Comparison of ENCODE assay signal across 13 cellular contexts in genomic region chr1:213761845-213762407, GRCh38.
DNase-seq lines count a peak whose midpoint lies in the region; ATAC-seq and TF ChIP-seq lines count a peak whose summit lies in the region.
"Had no signal": no experiment of that assay in that cellular context is flagged by ENCODE, and none has a peak within 500 bp of the region (broad histone marks: within the 10 kb centered on the region; RNA-seq: fewer than 3 reads in every experiment).

No MANE protein-coding gene starts in this region.

- H4K20me1 ChIP-seq in PC-9 (ENCODE audit: insufficient read depth) (no peaks in the 10 kb centered on the region), neural progenitor cell (ENCODE audit: low read depth) (no peaks in the 10 kb centered on the region)

- H3K36me3 Mint-ChIP-seq in CD4-positive, CD25-positive, alpha-beta regulatory T cell = no peaks in the 10 kb centered on the region
- no peaks in the 10 kb centered on the region for H3K36me3 Mint-ChIP-seq in activated T-helper 17 cell treated with anti-CD3 and anti-CD28 coated beads, Interleukin-2, amount 50 U/mL, for 72 hours (ENCODE audit: low read depth)
- H3K36me3 Mint-ChIP-seq in neural progenitor cell = no peaks in the 10 kb centered on the region

- H3K79me2 ChIP-seq in PC-9 (ENCODE audit: low read depth) (no peaks in the 10 kb centered on the region), neural progenitor cell (ENCODE audit: low read depth) (no peaks in the 10 kb centered on the region)

- H3K4me3 Mint-ChIP-seq in CD4-positive, CD25-positive, alpha-beta regulatory T cell = no peak overlapping the region
- peak overlapping the region; percentile 36 for H3K4me3 Mint-ChIP-seq in activated T-helper 17 cell treated with anti-CD3 and anti-CD28 coated beads, Interleukin-2, amount 50 U/mL, for 72 hours
- no peak overlapping the region for H3K4me3 Mint-ChIP-seq in neural progenitor cell
- H3K4me3 Mint-ChIP-seq: B cell; central memory CD8-positive, alpha-beta T cell had no signal

- peaks cover 0 to 3% (median 1%) of the 10 kb centered on the region in 4 donors for H3K4me1 Mint-ChIP-seq in CD4-positive, CD25-positive, alpha-beta regulatory T cell
- no peaks in the 10 kb centered on the region for H3K4me1 Mint-ChIP-seq in activated T-helper 17 cell treated with anti-CD3 and anti-CD28 coated beads, Interleukin-2, amount 50 U/mL, for 72 hours
- no peaks in the 10 kb centered on the region for H3K4me1 Mint-ChIP-seq in neural progenitor cell
- H3K4me1 Mint-ChIP-seq: B cell; central memory CD8-positive, alpha-beta T cell had no signal

- H3K27me3 ChIP-seq in CD4-positive, CD25-positive, alpha-beta regulatory T cell (ENCODE audit: control insufficient read depth, insufficient read depth, low read length) = no peaks in the 10 kb centered on the region
- H3K27me3 ChIP-seq in PC-9 (ENCODE audit: insufficient read depth, low read depth) = no peaks in the 10 kb centered on the region
- no peaks in the 10 kb centered on the region for H3K27me3 ChIP-seq in neural progenitor cell
- H3K27me3 ChIP-seq: gastrocnemius medialis had no signal

- no peaks in the 10 kb centered on the region for H3K27me3 Mint-ChIP-seq in CD4-positive, CD25-positive, alpha-beta regulatory T cell
- peaks cover 4% of the 10 kb centered on the region for H3K27me3 Mint-ChIP-seq in activated T-helper 17 cell treated with anti-CD3 and anti-CD28 coated beads, Interleukin-2, amount 50 U/mL, for 72 hours
- H3K27me3 Mint-ChIP-seq in neural progenitor cell (ENCODE audit: insufficient read depth, low read depth) = no peaks in the 10 kb centered on the region
- H3K27me3 Mint-ChIP-seq: central memory CD8-positive, alpha-beta T cell had no signal

- peaks cover 0 to 7% (median 2%) of the 10 kb centered on the region in 7 donors for H3K9me3 Mint-ChIP-seq in CD4-positive, CD25-positive, alpha-beta regulatory T cell
- H3K9me3 Mint-ChIP-seq in activated T-helper 17 cell treated with anti-CD3 and anti-CD28 coated beads, Interleukin-2, amount 50 U/mL, for 72 hours = peaks cover 6% of the 10 kb centered on the region
- no peaks in the 10 kb centered on the region for H3K9me3 Mint-ChIP-seq in neural progenitor cell

- TF ChIP-seq CTCF in PC-9 (conservative IDR thresholded peaks at IDR 0.05) (no peak), neural progenitor cell (IDR thresholded peaks at IDR 0.05) (no peak)

- H2AFZ ChIP-seq in PC-9 (peak overlapping the region; percentile 77), neural progenitor cell (replicated peaks) (peak overlapping the region; percentile 52)

- H3K9me3 ChIP-seq in CD4-positive, CD25-positive, alpha-beta regulatory T cell (ENCODE audit: control insufficient read depth in 2 of 2, low read length in 2 of 2) = no peaks in the 10 kb centered on the region
- H3K9me3 ChIP-seq in PC-9 (ENCODE audit: insufficient read depth, low read depth) (no peaks in the 10 kb centered on the region; the same call in 1 of the 2 replicates), neural progenitor cell (ENCODE audit: low read depth) (no peaks in the 10 kb centered on the region)
- H3K9me3 ChIP-seq: gastrocnemius medialis had no signal

- peak; percentile 67 to 84 for ATAC-seq in CD4-positive, CD25-positive, alpha-beta regulatory T cell (ENCODE audit: low read depth in 2 of 2)
- peak; percentile 89 for ATAC-seq in activated T-helper 17 cell treated with anti-CD3 and anti-CD28 coated beads, Interleukin-2, amount 50 U/mL, for 72 hours (replicated peaks)
- ATAC-seq in HG03045 (IDR thresholded peaks at IDR 0.05; ENCODE audit: unreplicated experiment) (no peak), GM19455 (IDR thresholded peaks at IDR 0.05; ENCODE audit: unreplicated experiment) (no peak)
- ATAC-seq: gastrocnemius medialis had no signal

- H3K4me2 ChIP-seq in PC-9 (peak overlapping the region; percentile 56), neural progenitor cell (no peak overlapping the region)

- no peak overlapping the region for H3K27ac Mint-ChIP-seq in CD4-positive, CD25-positive, alpha-beta regulatory T cell
- H3K27ac Mint-ChIP-seq in activated T-helper 17 cell treated with anti-CD3 and anti-CD28 coated beads, Interleukin-2, amount 50 U/mL, for 72 hours = no peak overlapping the region
- H3K27ac Mint-ChIP-seq in neural progenitor cell = no peak overlapping the region
- H3K27ac Mint-ChIP-seq: B cell had no signal

- BruUV-seq in PC-9 (replicated peaks; lab: Mats Ljungman, UMichigan) = no TSS peak

- CTCF ChIA-PET in PC-9 (lab: Charles Lee) = no interaction called here

- H3K4me3 ChIP-seq in CD4-positive, CD25-positive, alpha-beta regulatory T cell (ENCODE audit: low read depth, low read length) = no peak overlapping the region
- H3K4me3 ChIP-seq in PC-9 = no peak overlapping the region
- no peak overlapping the region for H3K4me3 ChIP-seq in neural progenitor cell
- H3K4me3 ChIP-seq: gastrocnemius medialis had no signal

- H3K36me3 ChIP-seq in CD4-positive, CD25-positive, alpha-beta regulatory T cell (ENCODE audit: control insufficient read depth, insufficient read depth, low read length) = no peaks in the 10 kb centered on the region
- H3K36me3 ChIP-seq in PC-9 (ENCODE audit: low read depth) = no peaks in the 10 kb centered on the region
- no peaks in the 10 kb centered on the region for H3K36me3 ChIP-seq in neural progenitor cell
- H3K36me3 ChIP-seq: gastrocnemius medialis had no signal

- H3F3A ChIP-seq in PC-9 (ENCODE audit: insufficient read depth, low read depth) (no peaks in the 10 kb centered on the region), neural progenitor cell (ENCODE audit: low read depth) (no peaks in the 10 kb centered on the region)

- no peak overlapping the region for H3K27ac ChIP-seq in CD4-positive, CD25-positive, alpha-beta regulatory T cell (ENCODE audit: insufficient read depth, low read length, poor library complexity, severe bottlenecking)
- no peak overlapping the region for H3K27ac ChIP-seq in PC-9
- H3K27ac ChIP-seq in neural progenitor cell = no peak overlapping the region
- H3K27ac ChIP-seq: gastrocnemius medialis had no signal

- no peaks in the 10 kb centered on the region for H3K9me2 ChIP-seq in PC-9 (ENCODE audit: insufficient read depth)

- POLR2A ChIA-PET in PC-9 (lab: Charles Lee; ENCODE audit: unreplicated experiment) = no interaction called here

- H3K9ac ChIP-seq in neural progenitor cell = no peak overlapping the region

- intact Hi-C loops in PC-9 (cut with micrococcal nuclease; ENCODE audit: unreplicated experiment) = no loop called here

- peak in 2 of 3 donors; percentile 17 to 35 for DNase-seq in CD4-positive, CD25-positive, alpha-beta regulatory T cell
- DNase-seq in PC-9 = no peak
- DNase-seq in neural progenitor cell (ENCODE audit: low spot score) = no peak
- no peak for DNase-seq in HUDEP-2 (lab: John Stamatoyannopoulos, UW; ENCODE audit: unreplicated experiment in 76 of 76)
- no peak for DNase-seq in NCI-H2107 treated with DMSO at 0.1 percent for 48 hours (lab: John Stamatoyannopoulos, UW; ENCODE audit: unreplicated experiment)
- DNase-seq: gastrocnemius medialis, NCI-H748 treated with DMSO at 0.1 percent for 48 hours, small intestine had no signal

- H3K4me1 ChIP-seq in CD4-positive, CD25-positive, alpha-beta regulatory T cell (ENCODE audit: control insufficient read depth, insufficient read depth, low read length, poor library complexity, severe bottlenecking) = no peaks in the 10 kb centered on the region
- H3K4me1 ChIP-seq in PC-9 (replicated peaks; ENCODE audit: insufficient read depth) (peaks cover 19% of the 10 kb centered on the region), neural progenitor cell (no peaks in the 10 kb centered on the region)
- H3K4me1 ChIP-seq: gastrocnemius medialis had no signal

Comparison
In these comparisons a context has a peak if more than half of its experiments do, and no peak if none do; other contexts are left out.
1. ATAC-seq: peak in CD4-positive, CD25-positive, alpha-beta regulatory T cell (2 of 2) and activated T-helper 17 cell treated with anti-CD3 and anti-CD28 coated beads, Interleukin-2, amount 50 U/mL, for 72 hours (single experiment); none in HG03045 (single experiment) and GM19455 (single experiment).
2. DNase-seq: peak in CD4-positive, CD25-positive, alpha-beta regulatory T cell (2 of 3); none in PC-9 (0 of 2), neural progenitor cell (single experiment), HUDEP-2 (0 of 76) and NCI-H2107 treated with DMSO at 0.1 percent for 48 hours (single experiment).